ENCODE assay signal across 6 cellular contexts in genomic region chr2:200863655-200864205, GRCh38. TPM values are rescaled to one million over a fixed set of nuclear protein-coding genes. Genes with fewer than 3 reads are reported as not detected.
DNase-seq lines count a peak whose midpoint lies in the region; ATAC-seq and TF ChIP-seq lines count a peak whose summit lies in the region.

No MANE protein-coding gene starts in this region.

- H3K27me3 ChIP-seq in lower lobe of right lung (ENCODE audit: low read depth) = no peaks in the 10 kb centered on the region

- H3K4me3 Mint-ChIP-seq in activated naive CD4-positive, alpha-beta T cell treated with anti-CD3 and anti-CD28 coated beads for 36 hours = peak overlapping the region; percentile 98

- H3K4me1 ChIP-seq in lower lobe of right lung = peaks cover 57% of the 10 kb centered on the region

- no peaks in the 10 kb centered on the region for H3K9me3 ChIP-seq in lower lobe of right lung

- H3K36me3 ChIP-seq in lower lobe of right lung = peaks cover 25% of the 10 kb centered on the region

- intact Hi-C loops in activated naive CD4-positive, alpha-beta T cell treated with anti-CD3 and anti-CD28 coated beads for 36 hours (cut with micrococcal nuclease) = loop anchor here (1.0 to 2.0 kb wide), 10 partner anchors 26 to 1403 kb away; partner anchors contain the start of genes BZW1, HYCC2, NIF3L1 and ORC2
- intact Hi-C loops in lower lobe of right lung (cut with DNase I) = loop anchor here (10.0 kb wide), 1 partner anchor 49 kb away; the partner anchor contains the start of gene BZW1

- no peaks in the 10 kb centered on the region for H3K27me3 Mint-ChIP-seq in activated naive CD4-positive, alpha-beta T cell treated with anti-CD3 and anti-CD28 coated beads for 36 hours (ENCODE audit: low read depth)

- peak overlapping the region; percentile 100 for H3K27ac ChIP-seq in lower lobe of right lung

- peak overlapping the region; percentile 100 for H3K27ac Mint-ChIP-seq in activated naive CD4-positive, alpha-beta T cell treated with anti-CD3 and anti-CD28 coated beads for 36 hours

- no peak for TF ChIP-seq CTCF in lower lobe of right lung (IDR thresholded peaks at IDR 0.05)

- peak overlapping the region; percentile 94 for H3K4me3 ChIP-seq in lower lobe of right lung

- ATAC-seq in HG02870 (IDR thresholded peaks at IDR 0.05; ENCODE audit: unreplicated experiment) (peak; percentile 7), lower lobe of right lung (peak; percentile 3 to 6)

- H3K9me3 Mint-ChIP-seq in activated naive CD4-positive, alpha-beta T cell treated with anti-CD3 and anti-CD28 coated beads for 36 hours = no peaks in the 10 kb centered on the region

- H3K4me1 Mint-ChIP-seq in activated naive CD4-positive, alpha-beta T cell treated with anti-CD3 and anti-CD28 coated beads for 36 hours (ENCODE audit: low read depth) = peaks cover 37% of the 10 kb centered on the region

- peak; percentile 61 for DNase-seq in DMS79 treated with DMSO at 0.1 percent for 48 hours (lab: John Stamatoyannopoulos, UW)
- peak; percentile 43 for DNase-seq in activated naive CD4-positive, alpha-beta T cell treated with anti-CD3 and anti-CD28 coated beads for 36 hours
- no peak for DNase-seq in lower lobe of right lung
- DNase-seq in NCI-H2029 treated with DMSO at 0.1 percent for 48 hours (lab: John Stamatoyannopoulos, UW) = no peak
- no peak for DNase-seq in mesenteric fat pad (ENCODE audit: low spot score)

- CTCF ChIA-PET in activated naive CD4-positive, alpha-beta T cell treated with anti-CD3 and anti-CD28 coated beads for 36 hours (lab: Charles Lee) = interaction anchor here (0.8 to 1.8 kb wide), 6 partner anchors 9 to 259 kb away, joined by 3 to 7 read pairs (median 4); partner anchors contain the start of genes NIF3L1 and PPIL3

- H3K36me3 Mint-ChIP-seq in activated naive CD4-positive, alpha-beta T cell treated with anti-CD3 and anti-CD28 coated beads for 36 hours (ENCODE audit: low read depth) = peaks cover 50% of the 10 kb centered on the region

RNA-seq across cellular contexts. Expression of gene CLK1, which starts 0.7 kb away (rescaled TPM):
- 100 to 1,000 TPM; 174 to 196 TPM for total RNA-seq in activated naive CD4-positive, alpha-beta T cell treated with anti-CD3 and anti-CD28 coated beads for 36 hours
- total RNA-seq in lower lobe of right lung (132 TPM), mesenteric fat pad (105 TPM)

RNA-seq across cellular contexts. Expression of gene PPIL3, which starts 25.1 kb away (rescaled TPM):
- total RNA-seq in activated naive CD4-positive, alpha-beta T cell treated with anti-CD3 and anti-CD28 coated beads for 36 hours = 10 to 100 TPM; 81.3 to 82.2 TPM
- 35.0 TPM for total RNA-seq in lower lobe of right lung
- total RNA-seq in mesenteric fat pad = 19.8 TPM

RNA-seq across cellular contexts. Expression of gene NIF3L1, which starts 25.4 kb away (rescaled TPM):
- 10 to 100 TPM; 31.6 to 33.3 TPM for total RNA-seq in activated naive CD4-positive, alpha-beta T cell treated with anti-CD3 and anti-CD28 coated beads for 36 hours
- total RNA-seq in lower lobe of right lung (20.5 TPM), mesenteric fat pad (13.7 TPM)

RNA-seq across cellular contexts. Expression of gene BZW1, which starts 52.0 kb away (rescaled TPM):
- total RNA-seq in activated naive CD4-positive, alpha-beta T cell treated with anti-CD3 and anti-CD28 coated beads for 36 hours = 100 to 1,000 TPM; 423 to 442 TPM
- 154 TPM for total RNA-seq in lower lobe of right lung
- total RNA-seq in mesenteric fat pad = 332 TPM

Comparison
In these comparisons a context has a peak if more than half of its experiments do, and no peak if none do; other contexts are left out.
1. DNase-seq: peak in DMS79 treated with DMSO at 0.1 percent for 48 hours (single experiment) and activated naive CD4-positive, alpha-beta T cell treated with anti-CD3 and anti-CD28 coated beads for 36 hours (single experiment); none in lower lobe of right lung (single experiment), NCI-H2029 treated with DMSO at 0.1 percent for 48 hours (single experiment) and mesenteric fat pad (single experiment).